ENCODE assay signal across 9 cellular contexts in genomic region chr12:24795699-24796385, GRCh38.
A peak's percentile ranks its signal among the peaks of the same experiment; 100 is the strongest.
DNase-seq lines count a peak whose midpoint lies in the region; ATAC-seq and TF ChIP-seq lines count a peak whose summit lies in the region.
"Had no signal": no experiment of that assay in that cellular context is flagged by ENCODE, and none has a peak within 500 bp of the region (broad histone marks: within the 10 kb centered on the region; RNA-seq: fewer than 3 reads in every experiment).

No MANE protein-coding gene starts in this region.

- no peaks in the 10 kb centered on the region for H3K9me3 Mint-ChIP-seq in CD8-positive, alpha-beta memory T cell

- no peaks in the 10 kb centered on the region for H3K27me3 Mint-ChIP-seq in CD8-positive, alpha-beta memory T cell
- H3K27me3 Mint-ChIP-seq in T-helper 17 cell = no peaks in the 10 kb centered on the region

- H3K4me3 Mint-ChIP-seq in CD8-positive, alpha-beta memory T cell = peak overlapping the region; percentile 84 to 90 (median 87)
- peak overlapping the region; percentile 86 for H3K4me3 Mint-ChIP-seq in T-helper 17 cell

- peaks cover 0 to 4% (median 0%) of the 10 kb centered on the region in 3 donors for H3K36me3 Mint-ChIP-seq in CD8-positive, alpha-beta memory T cell
- H3K36me3 Mint-ChIP-seq in T-helper 17 cell (ENCODE audit: low read depth) = no peaks in the 10 kb centered on the region

- peak in 1 of 5 donors; percentile 9 for DNase-seq in CD8-positive, alpha-beta memory T cell
- no peak for DNase-seq in T-helper 17 cell
- peak; percentile 16 to 43 for DNase-seq in lung microvascular endothelial cell (ENCODE audit: low read depth in 2 of 2)
- no peak for DNase-seq in DMS79 treated with DMSO at 0.1 percent for 48 hours (lab: John Stamatoyannopoulos, UW)
- no peak for DNase-seq in globus pallidus (ENCODE audit: low spot score)
- no peak for DNase-seq in SJCRH30
- no peak for DNase-seq in foreskin fibroblast
- DNase-seq: brain microvascular endothelial cell had no signal

- H3K27ac ChIP-seq in CD8-positive, alpha-beta memory T cell (ENCODE audit: low read depth, low read length) = no peak overlapping the region
- H3K27ac ChIP-seq in HEK293 (ENCODE audit: extremely low read depth, low read depth, low read length) = no peak overlapping the region
- no peak overlapping the region for H3K27ac ChIP-seq in SJCRH30
- H3K27ac ChIP-seq: brain microvascular endothelial cell had no signal

- POLR2A ChIA-PET in CD8-positive, alpha-beta memory T cell (lab: Charles Lee) = no interaction called here
- POLR2A ChIA-PET in HEK293 (lab: Yijun Ruan, JAX) = no interaction called here

- H3K4me3 ChIP-seq in CD8-positive, alpha-beta memory T cell (ENCODE audit: low read length) = peak overlapping the region; percentile 46
- no peak overlapping the region for H3K4me3 ChIP-seq in HEK293 (ENCODE audit: low read depth, low read length)
- no peak overlapping the region for H3K4me3 ChIP-seq in SJCRH30
- H3K4me3 ChIP-seq in foreskin fibroblast (ENCODE audit: low read depth in 1 of 2, low read length in 2 of 2) = no peak overlapping the region

- H3K27me3 ChIP-seq in CD8-positive, alpha-beta memory T cell (ENCODE audit: insufficient read depth, low read length, poor library complexity, severe bottlenecking) = no peaks in the 10 kb centered on the region
- no peaks in the 10 kb centered on the region; the same call in 1 of the 2 replicates for H3K27me3 ChIP-seq in SJCRH30
- H3K27me3 ChIP-seq: brain microvascular endothelial cell had no signal

- TF ChIP-seq CTCF in HEK293 (tag by site-specific recombination; IDR thresholded peaks at IDR 0.05) (no peak), foreskin fibroblast (IDR thresholded peaks at IDR 0.05; ENCODE audit: low read depth, low read length) (no peak)

- H3K36me3 ChIP-seq in CD8-positive, alpha-beta memory T cell (ENCODE audit: insufficient read depth, low read length) = no peaks in the 10 kb centered on the region
- H3K36me3 ChIP-seq in HEK293 (ENCODE audit: control insufficient read depth in 2 of 2, insufficient read depth in 1 of 2, low read length in 2 of 2) (no peaks in the 10 kb centered on the region), SJCRH30 (no peaks in the 10 kb centered on the region)
- H3K36me3 ChIP-seq: brain microvascular endothelial cell had no signal

- no peaks in the 10 kb centered on the region for H3K9me3 ChIP-seq in CD8-positive, alpha-beta memory T cell (ENCODE audit: low read length)
- H3K9me3 ChIP-seq in HEK293 (ENCODE audit: control insufficient read depth, insufficient read depth, low read depth, low read length) (no peaks in the 10 kb centered on the region), T-helper 17 cell (ENCODE audit: control insufficient read depth, low read length, poor library complexity, severe bottlenecking) (no peaks in the 10 kb centered on the region), SJCRH30 (replicated peaks) (no peaks in the 10 kb centered on the region)

- CTCF ChIA-PET in CD8-positive, alpha-beta memory T cell (lab: Charles Lee) = interaction anchor here (0.8 kb wide), 2 partner anchors 13 to 1597 kb away, joined by 3 to 4 read pairs; no protein-coding TSS in a partner anchor
- CTCF ChIA-PET in HEK293 (lab: Yijun Ruan, JAX) = no interaction called here

- H3K4me1 Mint-ChIP-seq in CD8-positive, alpha-beta memory T cell = peaks cover 21 to 31% (median 22%) of the 10 kb centered on the region in 3 donors
- peaks cover 16% of the 10 kb centered on the region for H3K4me1 Mint-ChIP-seq in T-helper 17 cell

- no peaks in the 10 kb centered on the region for H3K4me1 ChIP-seq in CD8-positive, alpha-beta memory T cell (ENCODE audit: insufficient read depth, low read length)
- no peaks in the 10 kb centered on the region for H3K4me1 ChIP-seq in HEK293 (ENCODE audit: control insufficient read depth, insufficient read depth, low read length)
- H3K4me1 ChIP-seq in SJCRH30 = peaks cover 8% of the 10 kb centered on the region; the same call in 1 of the 2 replicates

- H3K27ac Mint-ChIP-seq in CD8-positive, alpha-beta memory T cell = peak overlapping the region in 7 of 8 donors; percentile 36 to 93 (median 87)
- peak overlapping the region; percentile 69 for H3K27ac Mint-ChIP-seq in T-helper 17 cell

- ATAC-seq in T-helper 17 cell = peak; percentile 42

TF ChIP-seq in HEK293, 187 proteins besides CTCF, POLR2A, EP300 and RAD21:
- TF ChIP-seq ZNF670 (tag by site-specific recombination; IDR thresholded peaks at IDR 0.05; ENCODE audit: low read depth) = no peak
- TF ChIP-seq ZNF664 (tag by site-specific recombination; IDR thresholded peaks at IDR 0.05) = peak; percentile 73
TF ChIP-seq in HEK293: peak in this region for 1.

Comparison
In these comparisons a context has a peak if more than half of its experiments do, and no peak if none do; other contexts are left out.
1. DNase-seq: peak in lung microvascular endothelial cell (2 of 2); none in T-helper 17 cell (0 of 3), DMS79 treated with DMSO at 0.1 percent for 48 hours (single experiment), globus pallidus (single experiment), SJCRH30 (0 of 2) and foreskin fibroblast (0 of 2).